8 cellular contexts compared by ENCODE assay signal in genomic region chr3:122609798-122610559, GRCh38.
A peak's percentile ranks its signal among the peaks of the same experiment; 100 is the strongest.
DNase-seq lines count a peak whose midpoint lies in the region; ATAC-seq lines count a peak whose summit lies in the region.

No MANE protein-coding gene starts in this region.

- H3K4me1 Mint-ChIP-seq in T-helper 2 cell treated with Interferon-gamma antibody and Interleukin-4, amounts not matched to agents 5 μg/mL and 100 μg/mL, for 36 hours (ENCODE audit: low read depth), result peaks cover 19% of the 10 kb centered on the region

- peak overlapping the region; percentile 92 for H3K27ac Mint-ChIP-seq in T-helper 2 cell treated with Interferon-gamma antibody and Interleukin-4, amounts not matched to agents 5 μg/mL and 100 μg/mL, for 36 hours

- H3K27me3 Mint-ChIP-seq in T-helper 2 cell treated with Interferon-gamma antibody and Interleukin-4, amounts not matched to agents 5 μg/mL and 100 μg/mL, for 36 hours (ENCODE audit: low read depth), result no peaks in the 10 kb centered on the region

- peak; percentile 81 for DNase-seq in AG20443 (ENCODE audit: low spot score)
- DNase-seq in GM19238 (ENCODE audit: insufficient read length, low spot score), result peak; percentile 39
- DNase-seq in T-helper 2 cell treated with Interferon-gamma antibody and Interleukin-4, amounts not matched to agents 5 μg/mL and 100 μg/mL, for 36 hours (ENCODE audit: low spot score), result peak; percentile 40
- peak; percentile 86 for DNase-seq in iris pigment epithelial cell (ENCODE audit: low read depth)
- DNase-seq in midbrain (lab: John Stamatoyannopoulos, UW), result no peak
- no peak for DNase-seq in cerebellar cortex (ENCODE audit: low spot score)
- DNase-seq in stimulated activated naive CD4-positive, alpha-beta T cell treated with Interleukin-2 at 50 U/mL for 16 hours (lab: John Stamatoyannopoulos, UW), result no peak

- H3K36me3 Mint-ChIP-seq in T-helper 2 cell treated with Interferon-gamma antibody and Interleukin-4, amounts not matched to agents 5 μg/mL and 100 μg/mL, for 36 hours (ENCODE audit: low read depth), result peaks cover 45% of the 10 kb centered on the region

- ATAC-seq in HG03103 (IDR thresholded peaks at IDR 0.05; ENCODE audit: low read depth, unreplicated experiment), result peak; percentile 95

- H3K4me3 Mint-ChIP-seq in T-helper 2 cell treated with Interferon-gamma antibody and Interleukin-4, amounts not matched to agents 5 μg/mL and 100 μg/mL, for 36 hours, result peak overlapping the region; percentile 73

- peaks cover 12% of the 10 kb centered on the region for H3K9me3 Mint-ChIP-seq in T-helper 2 cell treated with Interferon-gamma antibody and Interleukin-4, amounts not matched to agents 5 μg/mL and 100 μg/mL, for 36 hours

Comparison
In these comparisons a context has a peak if more than half of its experiments do, and no peak if none do; other contexts are left out.
1. DNase-seq: peak in AG20443 (single experiment), GM19238 (single experiment), T-helper 2 cell treated with Interferon-gamma antibody and Interleukin-4, amounts not matched to agents 5 μg/mL and 100 μg/mL, for 36 hours (single experiment) and iris pigment epithelial cell (single experiment); none in midbrain (single experiment), cerebellar cortex (single experiment) and stimulated activated naive CD4-positive, alpha-beta T cell treated with Interleukin-2 at 50 U/mL for 16 hours (single experiment).